26 cellular contexts compared by ENCODE assay signal in the genomic region with DNA sequence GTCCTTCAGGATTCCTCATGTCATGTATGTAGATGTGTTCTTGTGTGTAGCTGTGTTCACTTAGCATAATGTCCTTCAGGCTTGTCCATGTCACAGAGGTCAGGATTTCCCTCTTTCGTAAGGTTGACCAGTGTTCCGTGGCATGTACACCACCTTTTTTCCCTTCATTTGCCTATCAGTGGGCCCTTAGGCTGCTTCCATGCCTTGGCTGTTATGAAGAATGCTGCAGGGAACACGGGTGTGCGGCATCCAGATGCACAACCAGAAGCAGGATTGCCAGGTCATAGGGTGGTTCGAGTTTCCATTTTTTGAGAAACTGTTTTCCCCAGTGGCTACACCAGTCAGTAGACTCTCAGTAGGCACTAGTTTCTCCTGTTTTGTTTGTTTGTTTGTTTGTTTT. TPM values are rescaled to one million over a fixed set of nuclear protein-coding genes. Genes with fewer than 3 reads are reported as not detected.
DNase-seq lines count a peak whose midpoint lies in the region; FAIRE-seq and TF ChIP-seq lines count a peak whose summit lies in the region.
"Had no signal": no experiment of that assay in that cellular context is flagged by ENCODE, and none has a peak within 500 bp of the region (broad histone marks: within the 10 kb centered on the region; RNA-seq: fewer than 3 reads in every experiment).

No MANE protein-coding gene starts in this region.

- H3K4me1 Mint-ChIP-seq in H9 = peaks cover 7 to 13% of the 10 kb centered on the region in 2 experiments

- FAIRE-seq in kidney (lab: Jason Lieb, UNC) = no peak
- FAIRE-seq in frontal cortex (lab: Jason Lieb, UNC) = no peak
- FAIRE-seq: A204.1, D721Med, GM12878, GM12892, GM18507 had no signal

- H2AK5ac ChIP-seq in H9 (ENCODE audit: insufficient read length, low read length) = no peak overlapping the region

- H3K4me3 Mint-ChIP-seq in H9 = no peak overlapping the region
- H3K4me3 Mint-ChIP-seq: CD4-positive, alpha-beta T cell; CD8-positive, alpha-beta T cell had no signal

- no peak overlapping the region for H2BK5ac ChIP-seq in H9 (ENCODE audit: insufficient read length, low read length)

- no peak overlapping the region for H3K23ac ChIP-seq in H9 (ENCODE audit: insufficient read length, low read depth, low read length)

- intact Hi-C loops in kidney (cut with DNase I) = no loop called here

- no peak overlapping the region for H4K5ac ChIP-seq in H9 (ENCODE audit: insufficient read length, low read depth, low read length)

- no peaks in the 10 kb centered on the region for H4K20me1 ChIP-seq in H9 (ENCODE audit: control insufficient read depth, insufficient read depth, insufficient read length)
- H4K20me1 ChIP-seq: BLaER1 treated with 17β-estradiol and CSF1 and Interleukin-3, amounts not matched to agents 10 nM and 100 nM had no signal

- no peak overlapping the region for H2BK20ac ChIP-seq in H9 (ENCODE audit: low read depth, low read length, poor library complexity, severe bottlenecking)

- H3K9ac ChIP-seq in H9 (ENCODE audit: extremely low read depth, insufficient read length, low read length) = no peak overlapping the region
- H3K9ac ChIP-seq in kidney (ENCODE audit: low read length in 2 of 2) = no peak overlapping the region
- H3K9ac ChIP-seq: BLaER1 treated with 17β-estradiol and CSF1 and Interleukin-3, amounts not matched to agents 10 nM and 100 nM had no signal

- no peak overlapping the region for H3K4me2 ChIP-seq in H9 (ENCODE audit: insufficient read depth, insufficient read length, low read length)
- H3K4me2 ChIP-seq: BLaER1 treated with 17β-estradiol and CSF1 and Interleukin-3, amounts not matched to agents 10 nM and 100 nM had no signal

- no peaks in the 10 kb centered on the region for H3K9me3 Mint-ChIP-seq in H9
- H3K9me3 Mint-ChIP-seq: CD4-positive, alpha-beta T cell; CD8-positive, alpha-beta T cell had no signal

- no peak overlapping the region for H3K27ac ChIP-seq in H9 (ENCODE audit: insufficient read length, low read depth, low read length)
- peak overlapping the region; percentile 3 for H3K27ac ChIP-seq in angular gyrus (ENCODE audit: low read depth, low read length)
- no peak overlapping the region for H3K27ac ChIP-seq in kidney (ENCODE audit: low read depth in 2 of 2, low read length in 2 of 2)
- H3K27ac ChIP-seq: BLaER1 treated with 17β-estradiol and CSF1 and Interleukin-3, amounts not matched to agents 10 nM and 100 nM; C4-2B had no signal

- no peak for TF ChIP-seq CTCF in H9 (conservative IDR thresholded peaks at IDR 0.05)
- no peak for TF ChIP-seq CTCF in kidney (IDR thresholded peaks at IDR 0.05; ENCODE audit: borderline replicate concordance, extremely low read depth, insufficient read depth)
- TF ChIP-seq CTCF in BE2C (IDR thresholded peaks at IDR 0.05; ENCODE audit: low read depth, low read length) = no peak

- no peak overlapping the region for H3K56ac ChIP-seq in H9 (ENCODE audit: insufficient read length, low read depth, low read length)

- H3K36me3 Mint-ChIP-seq in H9 (ENCODE audit: insufficient read depth in 1 of 3, low read depth in 3 of 3) = peaks cover 0 to 2% (median 2%) of the 10 kb centered on the region in 3 experiments; a peak in 2 of 7 replicates
- H3K36me3 Mint-ChIP-seq: CD8-positive, alpha-beta T cell had no signal

- H3K27ac Mint-ChIP-seq in H9 = no peak overlapping the region
- H3K27ac Mint-ChIP-seq: CD4-positive, alpha-beta T cell; CD8-positive, alpha-beta T cell had no signal

- no CpG with 5 or more reads among the region's 5 CpGs for WGBS in H9 (ENCODE audit: extremely low coverage, insufficient read length, low lambda C conversion rate)

- no peak overlapping the region for H3T11ph ChIP-seq in H9 (ENCODE audit: low read length)

- H4K8ac ChIP-seq in H9 (replicated peaks; ENCODE audit: insufficient read length, low read depth, low read length) = no peak overlapping the region

- H2BK15ac ChIP-seq in H9 (ENCODE audit: low read depth, low read length) = no peak overlapping the region

- no peak overlapping the region for H2BK120ac ChIP-seq in H9 (ENCODE audit: low read depth, low read length, poor library complexity, severe bottlenecking)

- no peak overlapping the region for H2AFZ ChIP-seq in H9 (ENCODE audit: low read length)

- no peaks in the 10 kb centered on the region for H3K79me1 ChIP-seq in H9 (ENCODE audit: insufficient read depth, low read depth, low read length, poor library complexity, severe bottlenecking)

- H3K4me1 ChIP-seq in H9 (ENCODE audit: insufficient read depth, low read length) (no peaks in the 10 kb centered on the region), kidney (ENCODE audit: control insufficient read depth in 1 of 2, insufficient read depth in 1 of 2, low read depth in 1 of 2, low read length in 2 of 2) (peaks cover 0 to 2% of the 10 kb centered on the region in 2 donors), BE2C (peaks cover 25% of the 10 kb centered on the region)
- H3K4me1 ChIP-seq: Caco-2 had no signal

- no peaks in the 10 kb centered on the region for H3K79me2 ChIP-seq in H9 (ENCODE audit: insufficient read depth, low read length)

- no peak overlapping the region for H3K18ac ChIP-seq in H9 (ENCODE audit: insufficient read length, low read depth, low read length)

- no peak overlapping the region for H3K4ac ChIP-seq in H9 (ENCODE audit: low read depth, low read length)

- H3K14ac ChIP-seq in H9 (ENCODE audit: insufficient read depth, low read length) = no peak overlapping the region

- no peaks in the 10 kb centered on the region for H3K23me2 ChIP-seq in H9 (ENCODE audit: insufficient read length, low read depth, low read length, poor library complexity, severe bottlenecking)

- no peak overlapping the region for H3K4me3 ChIP-seq in kidney (ENCODE audit: low read length in 2 of 2)
- no peak overlapping the region for H3K4me3 ChIP-seq in BE2C (ENCODE audit: low read depth, low read length)
- H3K4me3 ChIP-seq: BLaER1 treated with 17β-estradiol and CSF1 and Interleukin-3, amounts not matched to agents 10 nM and 100 nM; GM12878 had no signal

- DNase-seq in H9 (peak; percentile 1), kidney (peak; percentile 7), cerebellum (ENCODE audit: low spot score) (no peak), BE2C (no peak), frontal cortex (ENCODE audit: low spot score in 2 of 2) (no peak), NCI-H2227 treated with DMSO at 0.1 percent for 48 hours (lab: John Stamatoyannopoulos, UW) (no peak)
- DNase-seq: 8988T; ACHN; Caco-2; Calu3; CD4-positive, alpha-beta T cell; CD8-positive, alpha-beta T cell; DMS79; DND-41; EL; GDM1 had no signal

- H2BK12ac ChIP-seq in H9 (ENCODE audit: insufficient read length, low read depth, low read length) = no peak overlapping the region

- no peak overlapping the region for H4K91ac ChIP-seq in H9 (ENCODE audit: insufficient read length, low read depth, low read length)

- H3K36me3 ChIP-seq in kidney (ENCODE audit: control insufficient read depth in 1 of 2, insufficient read depth in 2 of 2, low read length in 2 of 2) = no peaks in the 10 kb centered on the region
- H3K36me3 ChIP-seq in BE2C = no peaks in the 10 kb centered on the region
- H3K36me3 ChIP-seq: BLaER1 treated with 17β-estradiol and CSF1 and Interleukin-3, amounts not matched to agents 10 nM and 100 nM had no signal

- no peaks in the 10 kb centered on the region for H3K9me3 ChIP-seq in H9 (ENCODE audit: control insufficient read depth, low read depth, low read length)
- H3K9me3 ChIP-seq in kidney (ENCODE audit: control insufficient read depth in 1 of 2, low read length in 2 of 2) = no peaks in the 10 kb centered on the region
- H3K9me3 ChIP-seq in BE2C = no peaks in the 10 kb centered on the region
- H3K9me3 ChIP-seq: BLaER1 treated with 17β-estradiol and CSF1 and Interleukin-3, amounts not matched to agents 10 nM and 100 nM; Caco-2 had no signal

- no peaks in the 10 kb centered on the region for H3K27me3 Mint-ChIP-seq in H9 (ENCODE audit: low read depth)
- H3K27me3 Mint-ChIP-seq: CD4-positive, alpha-beta T cell had no signal

- H3K27me3 ChIP-seq in H9 (ENCODE audit: insufficient read depth, low read length) = no peaks in the 10 kb centered on the region
- H3K27me3 ChIP-seq in BE2C = no peaks in the 10 kb centered on the region
- H3K27me3 ChIP-seq: BLaER1 treated with 17β-estradiol and CSF1 and Interleukin-3, amounts not matched to agents 10 nM and 100 nM had no signal

RNA-seq across cellular contexts. Expression of gene SYNDIG1, which starts 29.2 kb away (rescaled TPM):
- total RNA-seq in H9 (2021) (4.7 and 5.4 TPM in 2 replicates), kidney (5.4 TPM), cerebellum (12.4 TPM), frontal cortex (26.1 TPM)
- polyA plus RNA-seq in kidney (ENCODE audit: insufficient read depth, low read depth, low replicate concordance) = 8.2 TPM
- polyA plus RNA-seq in BE2C (2012; ENCODE audit: insufficient read depth, insufficient read length, low read depth) = 0.80 TPM
- total RNA-seq: Caco-2; Calu3; CD4-positive, alpha-beta T cell; CD8-positive, alpha-beta T cell; G401; GM12878 had no signal
- polyA plus RNA-seq: AG04450, GM12878 had no signal

Comparison
In these comparisons a context has a peak if more than half of its experiments do, and no peak if none do; other contexts are left out.
1. DNase-seq: peak in H9 (single experiment) and kidney (single experiment); none in cerebellum (single experiment), BE2C (single experiment), frontal cortex (0 of 2) and NCI-H2227 treated with DMSO at 0.1 percent for 48 hours (single experiment).